Comparison of ENCODE assay signal across 8 cellular contexts in genomic region chr9:69758981-69759477, GRCh38. TPM values are rescaled to one million over a fixed set of nuclear protein-coding genes. Genes with fewer than 3 reads are reported as not detected.
A peak's percentile ranks its signal among the peaks of the same experiment; 100 is the strongest.
DNase-seq lines count a peak whose midpoint lies in the region; ATAC-seq and TF ChIP-seq lines count a peak whose summit lies in the region.

No MANE protein-coding gene starts in this region.

- no peak for TF ChIP-seq POLR2A in esophagus muscularis mucosa (IDR thresholded peaks at IDR 0.05; ENCODE audit: low read depth)

- no peaks in the 10 kb centered on the region for H3K27me3 ChIP-seq in esophagus muscularis mucosa
- H3K27me3 ChIP-seq in neutrophil: no peaks in the 10 kb centered on the region

- H3K36me3 ChIP-seq in esophagus muscularis mucosa (no peaks in the 10 kb centered on the region), neutrophil (peaks cover 5% of the 10 kb centered on the region)

- intact Hi-C loops in esophagus muscularis mucosa (cut with DNase I): loop anchor here (2.0 kb wide), 1 partner anchor 86 kb away; the partner anchor contains the start of gene APBA1

- TF ChIP-seq CTCF in esophagus muscularis mucosa (IDR thresholded peaks at IDR 0.05) (no peak), neutrophil (IDR thresholded peaks at IDR 0.05) (no peak)

- DNase-seq in SK-N-DZ (ENCODE audit: low spot score): peak; percentile 22
- DNase-seq in esophagus muscularis mucosa (ENCODE audit: extremely low spot score): no peak
- DNase-seq in activated CD4-positive, alpha-beta T cell treated with anti-CD3 and anti-CD28 coated beads for 4 hours: no peak
- no peak for DNase-seq in NCI-H774 (lab: John Stamatoyannopoulos, UW)
- no peak for DNase-seq in NCI-H2081 treated with DMSO at 0.1 percent for 48 hours (lab: John Stamatoyannopoulos, UW)

- no peaks in the 10 kb centered on the region for H3K9me3 ChIP-seq in esophagus muscularis mucosa
- no peaks in the 10 kb centered on the region for H3K9me3 ChIP-seq in neutrophil

- H3K27ac ChIP-seq in esophagus muscularis mucosa (replicated peaks in 1 of 4): peak overlapping the region; percentile 87 to 98 (median 96)
- H3K27ac ChIP-seq in neutrophil: peak overlapping the region; percentile 95

- peaks cover 7 to 42% (median 35%) of the 10 kb centered on the region in 4 donors for H3K4me1 ChIP-seq in esophagus muscularis mucosa
- peaks cover 20 to 27% of the 10 kb centered on the region in 2 experiments for H3K4me1 ChIP-seq in neutrophil (ENCODE audit: control insufficient read depth in 1 of 2, insufficient read depth in 1 of 2, low read depth in 1 of 2, low read length in 1 of 2)

- ATAC-seq in HG02642 (IDR thresholded peaks at IDR 0.05; ENCODE audit: poor library complexity, unreplicated experiment): peak; percentile 1

- TF ChIP-seq EP300 in esophagus muscularis mucosa (IDR thresholded peaks at IDR 0.05): no peak

- H3K4me3 ChIP-seq in GM08714 (ENCODE audit: low read length): peak overlapping the region; percentile 76
- peak overlapping the region; percentile 68 to 98 (median 92) for H3K4me3 ChIP-seq in esophagus muscularis mucosa
- H3K4me3 ChIP-seq in neutrophil (ENCODE audit: low read depth in 1 of 2, low read length in 1 of 2): peak overlapping the region; percentile 96 to 97

- WGBS in esophagus muscularis mucosa: 1% methylated on average over 8 of the region's 8 CpGs

RNA-seq across cellular contexts. Expression of gene PTAR1, which starts 0.8 kb away (rescaled TPM):
- 49.8 and 59.0 TPM in 2 replicates for polyA plus RNA-seq in SK-N-DZ (2014; cell fraction: cytosol; rRNA removed)
- polyA plus RNA-seq in SK-N-DZ (2014; cell fraction: nucleus; rRNA removed): 121 and 131 TPM in 2 replicates
- 10 to 100 TPM; 47.7 to 68.5 (median 49.7) TPM for total RNA-seq in esophagus muscularis mucosa
